ENCODE assay signal across 8 cellular contexts in the genomic region with DNA sequence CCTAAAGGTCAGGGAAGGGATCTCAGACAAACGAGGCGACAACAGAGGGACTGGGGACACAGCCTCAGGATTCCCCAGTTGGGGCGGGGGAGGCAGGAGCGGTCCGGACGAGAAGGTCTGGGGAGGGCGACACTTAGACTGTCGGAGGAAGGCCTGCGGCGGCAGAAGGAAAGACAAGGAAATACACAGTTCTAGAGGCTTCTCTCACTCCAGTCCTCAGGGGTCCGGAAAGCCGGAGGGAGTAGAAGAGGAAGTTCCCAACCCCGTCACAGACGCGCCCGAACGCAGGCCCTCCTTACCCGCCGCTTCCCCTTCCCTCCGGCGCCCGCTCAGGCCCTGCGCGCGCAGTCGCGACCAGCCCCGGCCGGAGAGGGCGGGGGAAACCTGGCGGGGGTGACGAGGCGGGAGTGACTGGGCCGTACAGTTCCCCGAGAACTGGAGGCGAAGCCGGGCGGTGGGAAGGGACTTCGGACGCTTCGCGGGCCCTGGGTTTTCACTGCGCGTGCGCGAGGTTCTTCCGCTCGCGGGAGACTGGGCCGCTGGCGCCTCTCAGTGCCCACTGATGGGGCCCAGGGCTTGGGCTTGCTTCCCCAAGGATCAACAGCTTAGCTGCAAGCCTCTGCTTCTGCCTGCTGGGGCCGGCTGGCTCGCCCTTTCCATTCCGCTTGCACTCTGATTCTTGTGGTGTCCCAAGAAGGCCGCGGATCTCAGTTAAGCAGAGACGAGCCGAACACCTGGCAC. TPM values are rescaled to one million over a fixed set of nuclear protein-coding genes. Genes with fewer than 3 reads are reported as not detected.
DNase-seq lines count a peak whose midpoint lies in the region; ATAC-seq and TF ChIP-seq lines count a peak whose summit lies in the region.

A gene (minus strand): TSS at position 356 of the 741 bp plus-strand sequence. CDS start 4,242 bp downstream, outside the sequence.

- peak; percentile 38; the same call in 1 of the 2 replicates for TF ChIP-seq CTCF in C4-2B (conservative IDR thresholded peaks at IDR 0.05)

- H3K4me1 Mint-ChIP-seq in activated CD4-positive, alpha-beta T cell treated with anti-CD3 and anti-CD28 coated beads, Interleukin-2, amount 10 ng/mL, durations not matched to agents 7 days and 5 days, result peaks cover 23% of the 10 kb centered on the region

- H3K36me3 Mint-ChIP-seq in activated CD4-positive, alpha-beta T cell treated with anti-CD3 and anti-CD28 coated beads, Interleukin-2, amount 10 ng/mL, durations not matched to agents 7 days and 5 days (ENCODE audit: low read depth), result peaks cover 11% of the 10 kb centered on the region

- no peaks in the 10 kb centered on the region for H3K27me3 Mint-ChIP-seq in activated CD4-positive, alpha-beta T cell treated with anti-CD3 and anti-CD28 coated beads, Interleukin-2, amount 10 ng/mL, durations not matched to agents 7 days and 5 days

- peaks cover 21% of the 10 kb centered on the region for H3K9me3 Mint-ChIP-seq in activated CD4-positive, alpha-beta T cell treated with anti-CD3 and anti-CD28 coated beads, Interleukin-2, amount 10 ng/mL, durations not matched to agents 7 days and 5 days

- peak within 1 kb of the TSS; percentile 90 for H3K27ac ChIP-seq in C4-2B

- H3K27ac Mint-ChIP-seq in activated CD4-positive, alpha-beta T cell treated with anti-CD3 and anti-CD28 coated beads, Interleukin-2, amount 10 ng/mL, durations not matched to agents 7 days and 5 days, result peak within 1 kb of the TSS; percentile 96

- DNase-seq in NCI-H69 (lab: John Stamatoyannopoulos, UW) (peak; percentile 96), cortex of kidney (lab: John Stamatoyannopoulos, UW) (peak; percentile 32), left lobe of liver (ENCODE audit: low spot score) (peak; percentile 98)
- DNase-seq in activated CD4-positive, alpha-beta T cell treated with anti-CD3 and anti-CD28 coated beads, Interleukin-2, amount 10 ng/mL, durations not matched to agents 7 days and 5 days, result peak; percentile 94
- peak; percentile 79 for DNase-seq in stimulated activated CD4-positive, alpha-beta T cell treated with anti-CD3 and anti-CD28 coated beads, Interleukin-2, amount 100 ng/mL, for 4 hours (ENCODE audit: low read depth)

- peak; percentile 88 for ATAC-seq in GM19328 (IDR thresholded peaks at IDR 0.05; ENCODE audit: unreplicated experiment)
- peak; percentile 84 for ATAC-seq in HG03520 (IDR thresholded peaks at IDR 0.05; ENCODE audit: unreplicated experiment)
- ATAC-seq in left lobe of liver, result peak; percentile 98

- H3K4me3 Mint-ChIP-seq in activated CD4-positive, alpha-beta T cell treated with anti-CD3 and anti-CD28 coated beads, Interleukin-2, amount 10 ng/mL, durations not matched to agents 7 days and 5 days, result peak within 1 kb of the TSS; percentile 89

- POLR2A ChIA-PET in activated CD4-positive, alpha-beta T cell treated with anti-CD3 and anti-CD28 coated beads, Interleukin-2, amount 10 ng/mL, durations not matched to agents 7 days and 5 days (lab: Charles Lee), result no interaction called here

- CTCF ChIA-PET in activated CD4-positive, alpha-beta T cell treated with anti-CD3 and anti-CD28 coated beads, Interleukin-2, amount 10 ng/mL, durations not matched to agents 7 days and 5 days (lab: Charles Lee), result interaction anchor here (0.6 kb wide), 1 partner anchor 766 kb away, joined by 5 read pairs; no protein-coding TSS in a partner anchor

RNA-seq across cellular contexts. Expression of the gene that starts here (rescaled TPM):
- 10 to 100 TPM in 1 of 2 experiments, 1 to 10 TPM in 1; 9.5 to 11.8 TPM for total RNA-seq in activated CD4-positive, alpha-beta T cell treated with anti-CD3 and anti-CD28 coated beads, Interleukin-2, amount 10 ng/mL, durations not matched to agents 7 days and 5 days
- total RNA-seq in left lobe of liver, result 9.2 TPM

Comparison
In these comparisons a context has a peak if more than half of its experiments do, and no peak if none do; other contexts are left out.
1. Peak in every context shown above with its lines: DNase-seq, ATAC-seq and H3K27ac ChIP-seq.
2. DNase-seq: peak in every context shown above with its lines; median percentile 98 in left lobe of liver; 96 in NCI-H69; 94 in activated CD4-positive, alpha-beta T cell treated with anti-CD3 and anti-CD28 coated beads, Interleukin-2, amount 10 ng/mL, durations not matched to agents 7 days and 5 days; 79 in stimulated activated CD4-positive, alpha-beta T cell treated with anti-CD3 and anti-CD28 coated beads, Interleukin-2, amount 100 ng/mL, for 4 hours; 32 in cortex of kidney.